4 cellular contexts compared by ENCODE assay signal in genomic region chr13:23761766-23762165, GRCh38.
A peak's percentile ranks its signal among the peaks of the same experiment; 100 is the strongest.
DNase-seq lines count a peak whose midpoint lies in the region; TF ChIP-seq lines count a peak whose summit lies in the region.
"Not testable (repeated sequence)": the region's sequence is repeated elsewhere in the genome, so short reads cannot be mapped to it uniquely, and the experiment has no call there.

No MANE protein-coding gene starts in this region.

- peak overlapping the region; percentile 14; the same call in 1 of the 2 replicates for H3K27ac ChIP-seq in WERI-Rb-1

- H3K36me3 ChIP-seq in WERI-Rb-1, result not testable (repeated sequence)

- H3K4me3 ChIP-seq in WERI-Rb-1 (ENCODE audit: low read depth, low read length), result not testable (repeated sequence)

- not testable (repeated sequence) for TF ChIP-seq CTCF in WERI-Rb-1 (IDR thresholded peaks at IDR 0.05; ENCODE audit: low read depth, low read length)

- peak; percentile 90 for DNase-seq in WERI-Rb-1
- DNase-seq in fibroblast of gingiva (ENCODE audit: low read depth), result peak; percentile 21
- peak; percentile 90 for DNase-seq in left kidney (ENCODE audit: low read depth, low spot score)
- peak; percentile 61 for DNase-seq in renal cortical epithelial cell (ENCODE audit: low read depth)

- H3K27me3 ChIP-seq in WERI-Rb-1 (ENCODE audit: insufficient read depth, low read depth, severe bottlenecking), result not testable (repeated sequence)

- not testable (repeated sequence) for H3K9me3 ChIP-seq in WERI-Rb-1 (ENCODE audit: severe bottlenecking)

Comparison
In these comparisons a context has a peak if more than half of its experiments do, and no peak if none do; other contexts are left out.
1. DNase-seq: peak in every context shown above with its lines; median percentile 90 in WERI-Rb-1; 90 in left kidney; 61 in renal cortical epithelial cell; 21 in fibroblast of gingiva.